In the genomic region with DNA sequence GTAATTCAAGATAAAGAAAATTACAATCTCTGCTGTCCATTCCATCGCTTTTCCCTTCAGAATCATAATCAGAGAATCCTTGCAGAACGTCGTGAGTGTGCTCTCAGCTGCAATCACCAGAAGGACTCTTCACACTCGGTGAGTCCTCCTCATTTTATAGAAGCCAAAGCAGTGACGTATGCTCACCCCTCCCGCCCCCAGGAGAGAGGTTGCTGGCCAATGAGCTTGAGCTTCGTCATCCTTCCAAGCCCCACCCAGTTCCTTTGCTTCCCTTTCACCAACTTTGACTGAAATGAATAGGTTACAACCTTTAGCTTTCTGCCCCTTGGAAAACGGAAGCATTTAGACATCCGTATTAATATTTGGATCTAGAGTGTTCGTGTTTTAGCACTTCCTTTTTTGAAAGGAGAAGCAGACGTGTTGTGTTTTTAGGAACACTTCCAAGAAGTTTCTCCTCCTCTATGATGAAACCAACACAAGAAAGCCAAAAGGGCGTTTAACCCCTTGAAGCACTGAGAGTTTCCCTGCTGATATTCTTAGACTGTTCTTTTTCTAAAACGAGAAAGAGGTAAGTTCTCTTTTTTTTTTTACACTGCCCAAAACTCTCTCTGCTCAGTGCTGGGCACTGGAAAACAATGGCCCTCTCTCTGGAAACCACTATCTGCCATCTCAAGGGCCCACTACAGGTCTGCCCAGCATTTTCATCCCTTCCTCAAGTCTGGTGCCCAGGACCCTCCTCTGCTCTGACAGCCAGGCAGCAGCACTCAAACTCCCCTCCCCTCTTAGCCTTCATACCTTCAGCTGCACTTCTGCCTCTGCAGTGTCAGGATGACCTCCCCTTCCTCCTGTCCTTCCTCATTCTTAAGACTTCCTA, we compare ENCODE assay signal across 1 cellular context.
TF ChIP-seq lines count a peak whose summit lies in the region.

No MANE protein-coding gene starts in this region.

TF ChIP-seq in WTC11, 78 proteins besides CTCF, POLR2A, EP300 and RAD21 (continued from another document):
- TF ChIP-seq, protein P1, sequence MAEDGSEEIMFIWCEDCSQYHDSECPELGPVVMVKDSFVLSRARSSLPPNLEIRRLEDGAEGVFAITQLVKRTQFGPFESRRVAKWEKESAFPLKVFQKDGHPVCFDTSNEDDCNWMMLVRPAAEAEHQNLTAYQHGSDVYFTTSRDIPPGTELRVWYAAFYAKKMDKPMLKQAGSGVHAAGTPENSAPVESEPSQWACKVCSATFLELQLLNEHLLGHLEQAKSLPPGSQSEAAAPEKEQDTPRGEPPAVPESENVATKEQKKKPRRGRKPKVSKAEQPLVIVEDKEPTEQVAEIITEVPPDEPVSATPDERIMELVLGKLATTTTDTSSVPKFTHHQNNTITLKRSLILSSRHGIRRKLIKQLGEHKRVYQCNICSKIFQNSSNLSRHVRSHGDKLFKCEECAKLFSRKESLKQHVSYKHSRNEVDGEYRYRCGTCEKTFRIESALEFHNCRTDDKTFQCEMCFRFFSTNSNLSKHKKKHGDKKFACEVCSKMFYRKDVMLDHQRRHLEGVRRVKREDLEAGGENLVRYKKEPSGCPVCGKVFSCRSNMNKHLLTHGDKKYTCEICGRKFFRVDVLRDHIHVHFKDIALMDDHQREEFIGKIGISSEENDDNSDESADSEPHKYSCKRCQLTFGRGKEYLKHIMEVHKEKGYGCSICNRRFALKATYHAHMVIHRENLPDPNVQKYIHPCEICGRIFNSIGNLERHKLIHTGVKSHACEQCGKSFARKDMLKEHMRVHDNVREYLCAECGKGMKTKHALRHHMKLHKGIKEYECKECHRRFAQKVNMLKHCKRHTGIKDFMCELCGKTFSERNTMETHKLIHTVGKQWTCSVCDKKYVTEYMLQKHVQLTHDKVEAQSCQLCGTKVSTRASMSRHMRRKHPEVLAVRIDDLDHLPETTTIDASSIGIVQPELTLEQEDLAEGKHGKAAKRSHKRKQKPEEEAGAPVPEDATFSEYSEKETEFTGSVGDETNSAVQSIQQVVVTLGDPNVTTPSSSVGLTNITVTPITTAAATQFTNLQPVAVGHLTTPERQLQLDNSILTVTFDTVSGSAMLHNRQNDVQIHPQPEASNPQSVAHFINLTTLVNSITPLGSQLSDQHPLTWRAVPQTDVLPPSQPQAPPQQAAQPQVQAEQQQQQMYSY (CRISPR knock-in tag; IDR thresholded peaks at IDR 0.05) = no peak
- no peak for TF ChIP-seq OVOL2 (CRISPR knock-in tag; IDR thresholded peaks at IDR 0.05; ENCODE audit: borderline replicate concordance)
- TF ChIP-seq ZNF416 (CRISPR knock-in tag; IDR thresholded peaks at IDR 0.05) = no peak
- no peak for TF ChIP-seq ZBTB21 (CRISPR knock-in tag; IDR thresholded peaks at IDR 0.05; ENCODE audit: borderline replicate concordance)
- TF ChIP-seq, protein P2, sequence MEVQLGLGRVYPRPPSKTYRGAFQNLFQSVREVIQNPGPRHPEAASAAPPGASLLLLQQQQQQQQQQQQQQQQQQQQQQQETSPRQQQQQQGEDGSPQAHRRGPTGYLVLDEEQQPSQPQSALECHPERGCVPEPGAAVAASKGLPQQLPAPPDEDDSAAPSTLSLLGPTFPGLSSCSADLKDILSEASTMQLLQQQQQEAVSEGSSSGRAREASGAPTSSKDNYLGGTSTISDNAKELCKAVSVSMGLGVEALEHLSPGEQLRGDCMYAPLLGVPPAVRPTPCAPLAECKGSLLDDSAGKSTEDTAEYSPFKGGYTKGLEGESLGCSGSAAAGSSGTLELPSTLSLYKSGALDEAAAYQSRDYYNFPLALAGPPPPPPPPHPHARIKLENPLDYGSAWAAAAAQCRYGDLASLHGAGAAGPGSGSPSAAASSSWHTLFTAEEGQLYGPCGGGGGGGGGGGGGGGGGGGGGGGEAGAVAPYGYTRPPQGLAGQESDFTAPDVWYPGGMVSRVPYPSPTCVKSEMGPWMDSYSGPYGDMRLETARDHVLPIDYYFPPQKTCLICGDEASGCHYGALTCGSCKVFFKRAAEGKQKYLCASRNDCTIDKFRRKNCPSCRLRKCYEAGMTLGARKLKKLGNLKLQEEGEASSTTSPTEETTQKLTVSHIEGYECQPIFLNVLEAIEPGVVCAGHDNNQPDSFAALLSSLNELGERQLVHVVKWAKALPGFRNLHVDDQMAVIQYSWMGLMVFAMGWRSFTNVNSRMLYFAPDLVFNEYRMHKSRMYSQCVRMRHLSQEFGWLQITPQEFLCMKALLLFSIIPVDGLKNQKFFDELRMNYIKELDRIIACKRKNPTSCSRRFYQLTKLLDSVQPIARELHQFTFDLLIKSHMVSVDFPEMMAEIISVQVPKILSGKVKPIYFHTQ (CRISPR knock-in tag; IDR thresholded peaks at IDR 0.05) = no peak
- TF ChIP-seq PRRX2 (CRISPR knock-in tag; IDR thresholded peaks at IDR 0.05) = no peak
